20 cellular contexts compared by ENCODE assay signal in the genomic region with DNA sequence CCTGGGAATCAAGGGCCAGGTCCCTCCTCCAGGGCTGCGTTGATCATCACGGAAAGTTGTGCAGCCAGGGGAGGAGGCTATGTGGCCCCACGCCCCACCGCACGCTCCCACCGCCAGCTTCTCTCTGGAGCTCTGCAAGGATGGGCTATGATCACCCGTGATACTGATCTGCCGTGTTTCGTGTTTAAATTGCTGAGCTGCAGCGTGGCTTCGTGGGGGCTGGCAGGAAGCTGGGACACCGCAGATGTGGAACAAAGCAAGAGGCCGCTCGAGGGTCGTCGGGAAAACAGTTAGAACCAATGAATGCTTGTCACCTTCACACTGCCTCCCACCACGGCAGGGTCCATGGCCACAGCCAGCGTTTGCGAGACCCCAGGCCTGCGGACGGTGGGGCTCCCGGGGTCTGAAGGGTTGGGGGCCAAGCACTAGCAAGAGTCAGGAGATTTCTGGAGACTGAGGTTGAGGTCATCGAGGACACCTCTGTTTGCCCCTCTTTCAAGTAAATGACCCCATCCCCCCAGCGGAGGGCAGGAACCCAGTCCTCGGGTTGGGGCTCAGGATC.
DNase-seq lines count a peak whose midpoint lies in the region; ATAC-seq and TF ChIP-seq lines count a peak whose summit lies in the region.
"Had no signal": no experiment of that assay in that cellular context is flagged by ENCODE, and none has a peak within 500 bp of the region (broad histone marks: within the 10 kb centered on the region; RNA-seq: fewer than 3 reads in every experiment).

No MANE protein-coding gene starts in this region.

- peak overlapping the region; percentile 57 to 73 for H3K4me3 Mint-ChIP-seq in stimulated activated naive CD8-positive, alpha-beta T cell treated with anti-CD3 and anti-CD28 coated beads, Interleukin-15, amount 100 ng/mL, for 72 hours
- H3K4me3 Mint-ChIP-seq: type B pancreatic cell had no signal

- H3K9me3 ChIP-seq in effector memory CD4-positive, alpha-beta T cell (ENCODE audit: control insufficient read depth, low read length), result no peaks in the 10 kb centered on the region
- H3K9me3 ChIP-seq: esophagus squamous epithelium, gastroesophageal sphincter had no signal

- ATAC-seq in stimulated activated naive CD8-positive, alpha-beta T cell treated with anti-CD3 and anti-CD28 coated beads, Interleukin-15, amount 100 ng/mL, for 72 hours, result peak; percentile 47
- ATAC-seq in HG02759 (IDR thresholded peaks at IDR 0.05; ENCODE audit: unreplicated experiment), result no peak

- H3K27ac Mint-ChIP-seq in stimulated activated naive CD8-positive, alpha-beta T cell treated with anti-CD3 and anti-CD28 coated beads, Interleukin-15, amount 100 ng/mL, for 72 hours, result peak overlapping the region; percentile 19 to 85
- H3K27ac Mint-ChIP-seq: endodermal cell, type B pancreatic cell had no signal

- H3K4me1 Mint-ChIP-seq in stimulated activated naive CD8-positive, alpha-beta T cell treated with anti-CD3 and anti-CD28 coated beads, Interleukin-15, amount 100 ng/mL, for 72 hours, result peaks cover 76% of the 10 kb centered on the region

- H3K27me3 ChIP-seq in effector memory CD4-positive, alpha-beta T cell (replicated peaks; ENCODE audit: control insufficient read depth, insufficient read depth, low read length, poor library complexity, severe bottlenecking), result no peaks in the 10 kb centered on the region

- H3K36me3 ChIP-seq in effector memory CD4-positive, alpha-beta T cell (ENCODE audit: control insufficient read depth, insufficient read depth, low read length), result no peaks in the 10 kb centered on the region
- H3K36me3 ChIP-seq: brain microvascular endothelial cell, esophagus squamous epithelium, gastroesophageal sphincter had no signal

- peak overlapping the region; percentile 12 for H3K4me3 ChIP-seq in effector memory CD4-positive, alpha-beta T cell (ENCODE audit: insufficient read depth, low read depth, low read length, poor library complexity, severe bottlenecking)
- H3K4me3 ChIP-seq: esophagus squamous epithelium, gastroesophageal sphincter had no signal

- peaks cover 30% of the 10 kb centered on the region for H3K4me1 ChIP-seq in effector memory CD4-positive, alpha-beta T cell (ENCODE audit: control insufficient read depth, insufficient read depth, low read length, poor library complexity, severe bottlenecking)

- POLR2A ChIA-PET in RWPE1 (lab: Yijun Ruan, JAX; ENCODE audit: low non-redundant PET), result no interaction called here

- CTCF ChIA-PET in RWPE1 (lab: Yijun Ruan, JAX), result no interaction called here

- H3K27me3 Mint-ChIP-seq in stimulated activated naive CD8-positive, alpha-beta T cell treated with anti-CD3 and anti-CD28 coated beads, Interleukin-15, amount 100 ng/mL, for 72 hours, result no peaks in the 10 kb centered on the region

- no peaks in the 10 kb centered on the region for H3K9me3 Mint-ChIP-seq in stimulated activated naive CD8-positive, alpha-beta T cell treated with anti-CD3 and anti-CD28 coated beads, Interleukin-15, amount 100 ng/mL, for 72 hours
- H3K9me3 Mint-ChIP-seq: type B pancreatic cell had no signal

- peak; percentile 32 for DNase-seq in stimulated activated CD4-positive, alpha-beta T cell treated with anti-CD3 and anti-CD28 coated beads, Interleukin-15, amount 100 ng/mL, for 24 hours
- no peak for DNase-seq in stimulated activated CD4-positive, alpha-beta T cell treated with anti-CD3 and anti-CD28 coated beads, Interleukin-4, amount 100 ng/mL, for 1 hour
- no peak for DNase-seq in RWPE1 (ENCODE audit: low spot score)
- no peak for DNase-seq in effector memory CD4-positive, alpha-beta T cell
- DNase-seq in stimulated activated naive CD8-positive, alpha-beta T cell treated with anti-CD3 and anti-CD28 coated beads, Interleukin-15, amount 100 ng/mL, for 72 hours, result no peak
- DNase-seq in HK-2 (ENCODE audit: unreplicated experiment), result no peak
- DNase-seq in foreskin melanocyte, result no peak
- DNase-seq: activated CD4-positive, alpha-beta T cell treated with anti-CD3 and anti-CD28 coated beads, Interleukin-2, amount 50 U/mL, for 48 hours; brain microvascular endothelial cell; endodermal cell; esophagus squamous epithelium; NCI-H1694 treated with DMSO at 0.1 percent for 48 hours; NCI-H2227 treated with DMSO at 0.1 percent for 48 hours; occipital lobe; SIG-M5; stimulated activated CD4-positive, alpha-beta T cell treated with anti-CD3 and anti-CD28 coated beads, Interleukin-4, amount 100 ng/mL, for 4 hours had no signal

- TF ChIP-seq CTCF in RWPE1 (conservative IDR thresholded peaks at IDR 0.05; ENCODE audit: low read depth), result no peak

- H3K27ac ChIP-seq in RWPE1, result peak overlapping the region; percentile 51
- H3K27ac ChIP-seq in effector memory CD4-positive, alpha-beta T cell (ENCODE audit: insufficient read depth, low read length, poor library complexity, severe bottlenecking), result no peak overlapping the region
- H3K27ac ChIP-seq: brain microvascular endothelial cell, esophagus squamous epithelium, gastroesophageal sphincter, VCaP had no signal
